In the genomic region with DNA sequence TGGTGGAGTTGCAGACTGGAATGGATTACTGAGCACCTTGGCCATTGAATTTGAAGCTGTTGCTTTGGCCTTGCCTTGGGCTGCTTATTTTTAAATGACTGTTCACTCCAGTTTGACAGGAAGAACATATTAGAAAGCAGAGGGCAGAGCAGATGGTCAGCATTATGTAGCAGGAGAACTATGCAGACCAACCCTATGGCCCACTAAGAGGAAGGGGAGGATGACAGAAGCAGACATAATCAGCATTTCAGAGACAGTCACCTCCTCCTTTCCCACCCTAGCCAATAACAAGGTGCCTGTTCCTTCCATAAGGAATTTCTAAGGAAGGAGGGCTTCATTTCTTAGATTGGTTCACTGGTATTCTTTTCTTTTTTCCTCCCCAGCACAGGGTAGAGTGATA, we compare ENCODE assay signal across 19 cellular contexts. TPM values are rescaled to one million over a fixed set of nuclear protein-coding genes. Genes with fewer than 3 reads are reported as not detected.
DNase-seq lines count a peak whose midpoint lies in the region; ATAC-seq and TF ChIP-seq lines count a peak whose summit lies in the region.
"Had no signal": no experiment of that assay in that cellular context is flagged by ENCODE, and none has a peak within 500 bp of the region (broad histone marks: within the 10 kb centered on the region; RNA-seq: fewer than 3 reads in every experiment).

No MANE protein-coding gene starts in this region.

- TF ChIP-seq CTCF in WERI-Rb-1 (IDR thresholded peaks at IDR 0.05; ENCODE audit: low read depth, low read length) (no peak), gastrocnemius medialis (IDR thresholded peaks at IDR 0.05 in 4 of 5, conservative IDR thresholded peaks at IDR 0.05 in 1 of 5) (no peak), uterus (IDR thresholded peaks at IDR 0.05) (no peak)

- H3K27ac ChIP-seq in WERI-Rb-1 (peak overlapping the region; percentile 70), gastrocnemius medialis (peak overlapping the region; percentile 78 to 91 (median 82)), uterus (no peak overlapping the region)
- H3K27ac ChIP-seq: ovary, PC-9, SK-N-MC had no signal

- H3K9me3 ChIP-seq in WERI-Rb-1 (ENCODE audit: severe bottlenecking) (no peaks in the 10 kb centered on the region), gastrocnemius medialis (no peaks in the 10 kb centered on the region), uterus (no peaks in the 10 kb centered on the region)
- H3K9me3 ChIP-seq: ovary had no signal

- ATAC-seq in gastrocnemius medialis = no peak
- ATAC-seq in activated T-helper 17 cell treated with anti-CD3 and anti-CD28 coated beads, Interleukin-2, amount 50 U/mL, for 72 hours (replicated peaks) = no peak
- no peak for ATAC-seq in GM18867 (IDR thresholded peaks at IDR 0.05; ENCODE audit: unreplicated experiment)
- ATAC-seq: activated naive CD4-positive, alpha-beta T cell treated with anti-CD3 and anti-CD28 coated beads, Interleukin-2, amount 50 U/mL, for 72 hours had no signal

- intact Hi-C loops in gastrocnemius medialis (cut with DNase I; ENCODE audit: low total_unique reads) = no loop called here
- intact Hi-C loops in uterus (cut with DNase I; ENCODE audit: low total_unique reads) = no loop called here

- no peak for TF ChIP-seq POLR2A in gastrocnemius medialis (IDR thresholded peaks at IDR 0.05)
- no peak for TF ChIP-seq POLR2A in uterus (IDR thresholded peaks at IDR 0.05)

- peaks cover 35 to 46% of the 10 kb centered on the region in 2 donors for H3K4me1 ChIP-seq in gastrocnemius medialis
- no peaks in the 10 kb centered on the region for H3K4me1 ChIP-seq in uterus

- peak; percentile 32 for DNase-seq in HCEC 1CT
- DNase-seq in WERI-Rb-1 = peak; percentile 48
- peak; percentile 52 for DNase-seq in fibroblast of peridontal ligament (ENCODE audit: extremely low read depth)
- no peak for DNase-seq in gastrocnemius medialis
- DNase-seq in uterus = no peak
- DNase-seq in DMS53 treated with DMSO at 0.1 percent for 48 hours (lab: John Stamatoyannopoulos, UW; ENCODE audit: unreplicated experiment) = no peak
- DNase-seq: activated CD4-positive, alpha-beta T cell treated with anti-CD3 and anti-CD28 coated beads, Interleukin-2, amount 10 ng/mL, durations not matched to agents 7 days and 5 days; activated T-cell treated with anti-CD3 and anti-CD28 coated beads, Interleukin-2, amount 50 U/mL, for 1 hour; GF-D8; NCI-H748 treated with DMSO at 0.1 percent for 48 hours; ovary; PC-9; stimulated activated CD4-positive, alpha-beta T cell treated with anti-CD3 and anti-CD28 coated beads, Interleukin-4, amount 100 ng/mL, for 24 hours; stimulated activated CD8-positive, alpha-beta memory T cell treated with anti-CD3 and anti-CD28 coated beads, Interleukin-4, amount 100 ng/mL, for 48 hours had no signal

- H3K36me3 ChIP-seq in WERI-Rb-1 (peaks cover 7% of the 10 kb centered on the region), gastrocnemius medialis (peaks cover 0 to 28% of the 10 kb centered on the region in 2 donors), uterus (no peaks in the 10 kb centered on the region)
- H3K36me3 ChIP-seq: ovary had no signal

- no peaks in the 10 kb centered on the region for H3K36me3 Mint-ChIP-seq in activated T-helper 17 cell treated with anti-CD3 and anti-CD28 coated beads, Interleukin-2, amount 50 U/mL, for 72 hours (ENCODE audit: low read depth)
- H3K36me3 Mint-ChIP-seq: activated naive CD4-positive, alpha-beta T cell treated with anti-CD3 and anti-CD28 coated beads, Interleukin-2, amount 50 U/mL, for 72 hours had no signal

- no peaks in the 10 kb centered on the region for H3K4me1 Mint-ChIP-seq in activated T-helper 17 cell treated with anti-CD3 and anti-CD28 coated beads, Interleukin-2, amount 50 U/mL, for 72 hours

- H3K9me3 Mint-ChIP-seq in activated T-helper 17 cell treated with anti-CD3 and anti-CD28 coated beads, Interleukin-2, amount 50 U/mL, for 72 hours = no peaks in the 10 kb centered on the region
- H3K9me3 Mint-ChIP-seq: activated CD4-positive, alpha-beta T cell treated with anti-CD3 and anti-CD28 coated beads, Interleukin-2, amount 10 ng/mL, durations not matched to agents 7 days and 5 days; activated naive CD4-positive, alpha-beta T cell treated with anti-CD3 and anti-CD28 coated beads, Interleukin-2, amount 50 U/mL, for 72 hours had no signal

- H3K4me3 ChIP-seq in WERI-Rb-1 (ENCODE audit: low read depth, low read length) (no peak overlapping the region), gastrocnemius medialis (peak overlapping the region in 2 of 4 donors; percentile 56 to 58), uterus (no peak overlapping the region)
- H3K4me3 ChIP-seq: ovary, PC-9, SK-N-MC had no signal

- in situ Hi-C loops in gastrocnemius medialis (cut with MboI; ENCODE audit: low sequenced_read_pairs in 4 of 4) = no loop called here

- no peaks in the 10 kb centered on the region for H3K27me3 ChIP-seq in WERI-Rb-1 (ENCODE audit: insufficient read depth, low read depth, severe bottlenecking)
- H3K27me3 ChIP-seq in gastrocnemius medialis = no peaks in the 10 kb centered on the region
- no peaks in the 10 kb centered on the region for H3K27me3 ChIP-seq in uterus
- H3K27me3 ChIP-seq: ovary had no signal

- H3K27ac Mint-ChIP-seq in activated T-helper 17 cell treated with anti-CD3 and anti-CD28 coated beads, Interleukin-2, amount 50 U/mL, for 72 hours = no peak overlapping the region
- H3K27ac Mint-ChIP-seq: activated CD4-positive, alpha-beta T cell treated with anti-CD3 and anti-CD28 coated beads, Interleukin-2, amount 10 ng/mL, durations not matched to agents 7 days and 5 days; activated naive CD4-positive, alpha-beta T cell treated with anti-CD3 and anti-CD28 coated beads, Interleukin-2, amount 50 U/mL, for 72 hours had no signal

- H3K4me3 Mint-ChIP-seq in activated T-helper 17 cell treated with anti-CD3 and anti-CD28 coated beads, Interleukin-2, amount 50 U/mL, for 72 hours = no peak overlapping the region
- H3K4me3 Mint-ChIP-seq: activated CD4-positive, alpha-beta T cell treated with anti-CD3 and anti-CD28 coated beads, Interleukin-2, amount 10 ng/mL, durations not matched to agents 7 days and 5 days had no signal

- H3K27me3 Mint-ChIP-seq in activated T-helper 17 cell treated with anti-CD3 and anti-CD28 coated beads, Interleukin-2, amount 50 U/mL, for 72 hours = no peaks in the 10 kb centered on the region

RNA-seq across cellular contexts. Expression of gene CHRNA1, which starts 2.4 kb away (rescaled TPM):
- total RNA-seq in gastrocnemius medialis = 100 to 1,000 TPM in 2 of 4 donors, 10 to 100 TPM in 2; 84.6 to 306 (median 185) TPM
- not detected for total RNA-seq in uterus
- under 1 TPM in 1 of 2 donors, not detected in 1; 0.13 TPM for total RNA-seq in activated T-helper 17 cell treated with anti-CD3 and anti-CD28 coated beads, Interleukin-2, amount 50 U/mL, for 72 hours
- total RNA-seq: activated CD4-positive, alpha-beta T cell treated with anti-CD3 and anti-CD28 coated beads, Interleukin-2, amount 10 ng/mL, durations not matched to agents 7 days and 5 days; activated naive CD4-positive, alpha-beta T cell treated with anti-CD3 and anti-CD28 coated beads, Interleukin-2, amount 50 U/mL, for 72 hours; PC-9; temporal lobe had no signal

Comparison
In these comparisons a context has a peak if more than half of its experiments do, and no peak if none do; other contexts are left out.
1. DNase-seq: peak in HCEC 1CT (single experiment), WERI-Rb-1 (single experiment) and fibroblast of peridontal ligament (single experiment); none in gastrocnemius medialis (0 of 2), uterus (0 of 2) and DMS53 treated with DMSO at 0.1 percent for 48 hours (single experiment).
2. H3K27ac ChIP-seq: peak in WERI-Rb-1 (single experiment) and gastrocnemius medialis (4 of 4); none in uterus (0 of 2).
3. RNA of gene CHRNA1, which starts 2.4 kb away (total RNA-seq): 84.6 to 306 TPM in gastrocnemius medialis; 0.13 TPM in activated T-helper 17 cell treated with anti-CD3 and anti-CD28 coated beads, Interleukin-2, amount 50 U/mL, for 72 hours and not detected in uterus; every median in the first group is over 10 times any median in the second.